In genomic region chr13:114333881-114334280, GRCh38 we compare ENCODE assay signal across 1 cellular context.
TF ChIP-seq lines count a peak whose summit lies in the region.

No MANE protein-coding gene starts in this region.

TF ChIP-seq in GM12878, 131 proteins besides CTCF, POLR2A, EP300 and RAD21:
- TF ChIP-seq RUNX3 (IDR thresholded peaks at IDR 0.05; ENCODE audit: low read length) (peak; percentile 68), BHLHE40 (IDR thresholded peaks at IDR 0.05; ENCODE audit: borderline replicate concordance in 1 of 2, low read depth in 2 of 2, low read length in 1 of 2) (0 out of 4 replicates have a peak, but pooled peaks of 1 of the 2 experiments have one; percentile 6), EED (IDR thresholded peaks at IDR 0.05; ENCODE audit: low read depth) (0 out of 2 replicates have a peak, but pooled peaks have one; percentile 10), ATF2 (IDR thresholded peaks at IDR 0.05; ENCODE audit: low read length) (0 out of 2 replicates have a peak, but pooled peaks have one; percentile 28), POU2F2 (IDR thresholded peaks at IDR 0.05; ENCODE audit: borderline replicate concordance, low read depth, low read length) (peak; percentile 57; the same call in 1 of the 3 replicates), IKZF2 (IDR thresholded peaks at IDR 0.05) (0 out of 4 replicates have a peak, but pooled peaks of 1 of the 2 experiments have one; percentile 15), NFIC (IDR thresholded peaks at IDR 0.05; ENCODE audit: low read depth, low read length) (0 out of 2 replicates have a peak, but pooled peaks have one; percentile 18)
TF ChIP-seq in GM12878: peak in this region for 7; not testable (repeated sequence) for 124.
